13 cellular contexts compared by ENCODE assay signal in the genomic region with DNA sequence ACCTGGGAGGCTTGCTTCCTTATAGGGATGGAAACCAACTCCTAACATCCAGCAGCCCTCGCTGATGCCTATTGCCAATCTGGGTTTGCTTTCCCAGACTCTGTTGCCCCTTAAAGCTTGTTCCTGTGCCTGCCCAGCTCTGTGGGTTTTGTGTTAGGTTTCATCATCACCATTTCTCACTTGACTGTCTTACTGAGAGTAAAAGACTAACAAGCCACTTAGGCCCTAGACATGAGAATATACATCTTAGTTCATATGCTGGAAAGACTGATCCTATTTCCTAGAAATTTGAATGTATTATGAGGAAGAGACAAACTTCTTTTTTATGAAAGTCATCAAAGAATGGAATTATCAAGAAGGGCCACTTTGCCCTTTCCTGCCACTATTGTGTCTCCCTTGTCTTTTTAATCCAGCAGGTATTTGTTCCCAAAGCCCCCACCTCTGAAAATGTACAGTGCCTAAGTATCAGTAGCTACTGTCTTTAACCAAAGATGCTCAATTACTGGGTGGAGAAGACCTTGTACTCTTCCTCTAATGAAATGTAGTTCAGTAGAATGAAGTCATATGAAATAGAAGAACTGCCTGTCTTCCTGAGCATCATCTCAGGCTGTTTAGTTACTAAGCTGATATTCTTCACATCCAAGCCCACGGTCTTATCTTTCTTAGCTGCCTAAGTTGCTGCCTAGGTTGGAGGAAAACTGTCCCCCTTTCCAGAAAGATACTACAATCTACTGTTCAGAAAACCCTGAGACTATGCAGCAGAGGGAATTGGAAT. TPM values are rescaled to one million over a fixed set of nuclear protein-coding genes. Genes with fewer than 3 reads are reported as not detected.
"Had no signal": no experiment of that assay in that cellular context is flagged by ENCODE, and none has a peak within 500 bp of the region (broad histone marks: within the 10 kb centered on the region; RNA-seq: fewer than 3 reads in every experiment).

No MANE protein-coding gene starts in this region.

- H3K9me3 Mint-ChIP-seq: activated CD4-positive, alpha-beta T cell treated with anti-CD3 and anti-CD28 coated beads, Interleukin-2, amount 10 ng/mL, durations not matched to agents 7 days and 5 days; activated T-cell treated with anti-CD3 and anti-CD28 coated beads, Interleukin-2, amount 50 U/mL, for 24 hours; dendritic cell treated with granulocyte-macrophage colony-stimulating factor and Interleukin-4, amounts not matched to agents 40 ng/mL and 50 ng/mL, for 4 days; naive B cell had no signal

- H3K9me3 ChIP-seq: left lung, ovary, sigmoid colon, spleen had no signal

- H3K4me3 ChIP-seq: left lung, ovary, sigmoid colon, spleen had no signal

- H3K4me1 ChIP-seq: left lung, sigmoid colon, spleen had no signal

- H3K4me3 Mint-ChIP-seq: activated CD4-positive, alpha-beta T cell treated with anti-CD3 and anti-CD28 coated beads, Interleukin-2, amount 10 ng/mL, durations not matched to agents 7 days and 5 days; activated T-cell treated with anti-CD3 and anti-CD28 coated beads, Interleukin-2, amount 50 U/mL, for 24 hours; dendritic cell treated with granulocyte-macrophage colony-stimulating factor and Interleukin-4, amounts not matched to agents 40 ng/mL and 50 ng/mL, for 4 days; naive B cell had no signal

- DNase-seq: activated CD4-positive, alpha-beta T cell treated with anti-CD3 and anti-CD28 coated beads, Interleukin-2, amount 10 ng/mL, durations not matched to agents 7 days and 5 days; activated gamma-delta T cell; activated T-cell treated with anti-CD3 and anti-CD28 coated beads, Interleukin-2, amount 50 U/mL, for 24 hours; effector memory CD4-positive, alpha-beta T cell; foreskin fibroblast; hippocampal formation; left lung; naive B cell; ovary; sigmoid colon; spleen had no signal

- H3K27ac Mint-ChIP-seq: activated CD4-positive, alpha-beta T cell treated with anti-CD3 and anti-CD28 coated beads, Interleukin-2, amount 10 ng/mL, durations not matched to agents 7 days and 5 days; activated T-cell treated with anti-CD3 and anti-CD28 coated beads, Interleukin-2, amount 50 U/mL, for 24 hours; dendritic cell treated with granulocyte-macrophage colony-stimulating factor and Interleukin-4, amounts not matched to agents 40 ng/mL and 50 ng/mL, for 4 days; naive B cell had no signal

- H3K36me3 Mint-ChIP-seq: naive B cell had no signal

- H3K4me1 Mint-ChIP-seq: activated CD4-positive, alpha-beta T cell treated with anti-CD3 and anti-CD28 coated beads, Interleukin-2, amount 10 ng/mL, durations not matched to agents 7 days and 5 days; naive B cell had no signal

- H3K27ac ChIP-seq: left lung, ovary, sigmoid colon, spleen had no signal

- H3K27me3 ChIP-seq: left lung, ovary, sigmoid colon had no signal

- H3K36me3 ChIP-seq: left lung, ovary, sigmoid colon, spleen had no signal

- H3K27me3 Mint-ChIP-seq: dendritic cell treated with granulocyte-macrophage colony-stimulating factor and Interleukin-4, amounts not matched to agents 40 ng/mL and 50 ng/mL, for 4 days had no signal

- ATAC-seq: left lung had no signal

RNA-seq across cellular contexts. Expression of a gene that starts 59.8 kb away (rescaled TPM):
- total RNA-seq: activated CD4-positive, alpha-beta T cell treated with anti-CD3 and anti-CD28 coated beads, Interleukin-2, amount 10 ng/mL, durations not matched to agents 7 days and 5 days; mononuclear cell; spleen had no signal
